18 cellular contexts compared by ENCODE assay signal in the genomic region with DNA sequence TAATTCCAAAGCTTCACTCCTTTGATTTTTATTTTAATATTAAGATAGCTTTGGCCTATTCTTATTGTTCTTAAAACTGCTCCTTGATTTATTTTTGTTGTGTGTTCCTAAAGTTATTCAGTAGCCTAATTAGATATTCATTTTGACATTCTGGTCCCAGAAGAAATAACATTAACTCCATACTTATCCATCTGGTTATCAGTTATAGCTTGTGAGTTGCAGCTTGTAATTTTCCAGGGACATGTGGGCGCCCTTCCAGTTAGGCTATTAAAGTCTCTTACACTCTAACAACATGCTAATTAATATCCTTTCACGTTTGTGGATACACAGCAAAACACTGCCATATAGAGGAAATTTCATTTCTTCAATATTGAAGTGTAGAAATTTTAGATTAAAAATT.
"Had no signal": no experiment of that assay in that cellular context is flagged by ENCODE, and none has a peak within 500 bp of the region (broad histone marks: within the 10 kb centered on the region; RNA-seq: fewer than 3 reads in every experiment).

No MANE protein-coding gene starts in this region.

- H3K4me3 Mint-ChIP-seq: activated naive CD4-positive, alpha-beta T cell treated with anti-CD3 and anti-CD28 coated beads for 36 hours; activated naive CD8-positive, alpha-beta T cell treated with anti-CD3 and anti-CD28 coated beads, Interleukin-2, amount 50 U/mL, for 24 hours; dendritic cell treated with granulocyte-macrophage colony-stimulating factor and Interleukin-4, amounts not matched to agents 40 ng/mL and 50 ng/mL, for 4 days; effector memory CD8-positive, alpha-beta T cell; immature natural killer cell; nephron; stimulated activated naive CD8-positive, alpha-beta T cell treated with anti-CD3 and anti-CD28 coated beads, Interleukin-15, Interleukin-2, amounts not matched to agents 100 ng/mL and 50 ng/mL, for 24 hours; type B pancreatic cell had no signal

- H3K27ac Mint-ChIP-seq: activated naive CD4-positive, alpha-beta T cell treated with anti-CD3 and anti-CD28 coated beads for 36 hours; activated naive CD8-positive, alpha-beta T cell treated with anti-CD3 and anti-CD28 coated beads, Interleukin-2, amount 50 U/mL, for 24 hours; activated T-helper 2 cell treated with anti-CD3 and anti-CD28 coated beads, Interferon-gamma antibody, Interleukin-2, Interleukin-4, amounts not matched to agents 10 μg/mL and 5 μg/mL and 100 μg/mL, durations not matched to agents 14 hours and 24 hours and 36 hours; dendritic cell treated with granulocyte-macrophage colony-stimulating factor and Interleukin-4, amounts not matched to agents 40 ng/mL and 50 ng/mL, for 4 days; effector memory CD8-positive, alpha-beta T cell; immature natural killer cell; nephron; stimulated activated naive CD8-positive, alpha-beta T cell treated with anti-CD3 and anti-CD28 coated beads, Interleukin-15, Interleukin-2, amounts not matched to agents 100 ng/mL and 50 ng/mL, for 24 hours; type B pancreatic cell had no signal

- DNase-seq: activated naive CD4-positive, alpha-beta T cell treated with anti-CD3 and anti-CD28 coated beads for 36 hours; activated naive CD8-positive, alpha-beta T cell treated with anti-CD3 and anti-CD28 coated beads, Interleukin-2, amount 50 U/mL, for 24 hours; aorta; effector memory CD8-positive, alpha-beta T cell; foreskin melanocyte; head of caudate nucleus; immature natural killer cell; left cardiac atrium; lower lobe of right lung; psoas muscle; right lobe of liver; stimulated activated CD4-positive, alpha-beta T cell treated with anti-CD3 and anti-CD28 coated beads, Interleukin-4, amount 100 ng/mL, for 4 hours; stimulated activated CD8-positive, alpha-beta memory T cell treated with anti-CD3 and anti-CD28 coated beads, Interleukin-4, amount 100 ng/mL, for 48 hours had no signal

- H3K9me3 Mint-ChIP-seq: activated naive CD4-positive, alpha-beta T cell treated with anti-CD3 and anti-CD28 coated beads for 36 hours; activated T-helper 2 cell treated with anti-CD3 and anti-CD28 coated beads, Interferon-gamma antibody, Interleukin-2, Interleukin-4, amounts not matched to agents 10 μg/mL and 5 μg/mL and 100 μg/mL, durations not matched to agents 14 hours and 24 hours and 36 hours; nephron had no signal

- H3K36me3 Mint-ChIP-seq: immature natural killer cell, type B pancreatic cell had no signal

- H3K27me3 Mint-ChIP-seq: activated naive CD8-positive, alpha-beta T cell treated with anti-CD3 and anti-CD28 coated beads, Interleukin-2, amount 50 U/mL, for 24 hours; dendritic cell treated with granulocyte-macrophage colony-stimulating factor and Interleukin-4, amounts not matched to agents 40 ng/mL and 50 ng/mL, for 4 days; effector memory CD8-positive, alpha-beta T cell; stimulated activated naive CD8-positive, alpha-beta T cell treated with anti-CD3 and anti-CD28 coated beads, Interleukin-15, Interleukin-2, amounts not matched to agents 100 ng/mL and 50 ng/mL, for 24 hours; type B pancreatic cell had no signal

- H3K4me1 Mint-ChIP-seq: activated naive CD8-positive, alpha-beta T cell treated with anti-CD3 and anti-CD28 coated beads, Interleukin-2, amount 50 U/mL, for 24 hours; immature natural killer cell had no signal
